Comparison of ENCODE assay signal across 10 cellular contexts in genomic region chr1:85091647-85092295, GRCh38. TPM values are rescaled to one million over a fixed set of nuclear protein-coding genes. Genes with fewer than 3 reads are reported as not detected.
DNase-seq lines count a peak whose midpoint lies in the region; ATAC-seq and TF ChIP-seq lines count a peak whose summit lies in the region.
"Had no signal": no experiment of that assay in that cellular context is flagged by ENCODE, and none has a peak within 500 bp of the region (broad histone marks: within the 10 kb centered on the region; RNA-seq: fewer than 3 reads in every experiment).

No MANE protein-coding gene starts in this region.

- H2BK15ac ChIP-seq in mesenchymal stem cell (ENCODE audit: low read depth, poor library complexity, severe bottlenecking): no peak overlapping the region

- no peaks in the 10 kb centered on the region for H3K79me1 ChIP-seq in mesenchymal stem cell (replicated peaks; ENCODE audit: low read length, poor library complexity, severe bottlenecking)

- H2BK12ac ChIP-seq in mesenchymal stem cell (ENCODE audit: low read length in 2 of 2): no peak overlapping the region

- H3K36me3 ChIP-seq in mesenchymal stem cell (ENCODE audit: control insufficient read depth in 1 of 2, insufficient read depth in 2 of 2, low read depth in 1 of 2, low read length in 2 of 2): peaks cover 0 to 25% of the 10 kb centered on the region in 2 experiments
- no peaks in the 10 kb centered on the region for H3K36me3 ChIP-seq in prostate gland
- no peaks in the 10 kb centered on the region for H3K36me3 ChIP-seq in SK-N-SH (replicated peaks in 1 of 2; ENCODE audit: control insufficient read depth in 1 of 2, insufficient read depth in 2 of 2, low read length in 1 of 2)

- no peaks in the 10 kb centered on the region for H3F3A ChIP-seq in SK-N-SH (replicated peaks; ENCODE audit: insufficient read depth)

- H3K9me2 ChIP-seq in SK-N-SH: no peaks in the 10 kb centered on the region

- H3K4me3 ChIP-seq in mesenchymal stem cell (ENCODE audit: insufficient read depth in 1 of 2, low read depth in 1 of 2, low read length in 2 of 2) (peak overlapping the region in 1 of 2 experiments; percentile 59), prostate gland (no peak overlapping the region), SK-N-SH (ENCODE audit: low read depth in 2 of 2, low read length in 1 of 2) (no peak overlapping the region)

- H3K79me2 ChIP-seq in SK-N-SH (ENCODE audit: insufficient read depth): no peaks in the 10 kb centered on the region

- H3K14ac ChIP-seq in mesenchymal stem cell (ENCODE audit: low read length in 2 of 2): no peak overlapping the region

- no peaks in the 10 kb centered on the region for H4K20me1 ChIP-seq in SK-N-SH (ENCODE audit: insufficient read depth)

- H3K23ac ChIP-seq in mesenchymal stem cell (ENCODE audit: low read length in 2 of 2): no peak overlapping the region

- no peak overlapping the region for H3K18ac ChIP-seq in mesenchymal stem cell (ENCODE audit: low read depth in 1 of 2, low read length in 2 of 2)

- intact Hi-C loops in prostate gland (cut with DNase I): no loop called here

- H3K27ac ChIP-seq in mesenchymal stem cell (ENCODE audit: low read length, poor library complexity, severe bottlenecking) (no peak overlapping the region), prostate gland (no peak overlapping the region), SK-N-SH (ENCODE audit: low read depth in 2 of 2, low read length in 1 of 2) (no peak overlapping the region)

- no peak overlapping the region for H4K8ac ChIP-seq in mesenchymal stem cell (ENCODE audit: low read length)

- H2AK5ac ChIP-seq in mesenchymal stem cell (ENCODE audit: low read length, severe bottlenecking): no peak overlapping the region

- H3K27me3 ChIP-seq in mesenchymal stem cell (ENCODE audit: control insufficient read depth in 1 of 2, insufficient read depth in 1 of 2, low read length in 2 of 2) (no peaks in the 10 kb centered on the region), prostate gland (replicated peaks; ENCODE audit: insufficient read depth) (no peaks in the 10 kb centered on the region), SK-N-SH (ENCODE audit: insufficient read depth) (peaks cover 5% of the 10 kb centered on the region; the same call in 1 of the 2 replicates)

- TF ChIP-seq CTCF in prostate gland (IDR thresholded peaks at IDR 0.05) (no peak), SK-N-SH (IDR thresholded peaks at IDR 0.05) (no peak)

- CTCF ChIA-PET in SK-N-SH (lab: Yijun Ruan, JAX): no interaction called here

- H3K9me3 ChIP-seq in mesenchymal stem cell (ENCODE audit: control insufficient read depth, low read length) (no peaks in the 10 kb centered on the region), prostate gland (no peaks in the 10 kb centered on the region), SK-N-SH (no peaks in the 10 kb centered on the region; the same call in 1 of the 2 replicates)

- no peak for TF ChIP-seq EP300 in SK-N-SH (IDR thresholded peaks at IDR 0.05; ENCODE audit: borderline replicate concordance in 1 of 2, low read depth in 1 of 2, low read length in 1 of 2)

- H3K4me1 ChIP-seq in mesenchymal stem cell (ENCODE audit: control insufficient read depth, insufficient read depth, low read depth, low read length) (no peaks in the 10 kb centered on the region), prostate gland (replicated peaks) (no peaks in the 10 kb centered on the region), SK-N-SH (ENCODE audit: control insufficient read depth in 1 of 2, insufficient read depth in 2 of 2, low read depth in 1 of 2, low read length in 1 of 2) (no peaks in the 10 kb centered on the region)

- ATAC-seq in HG02759 (IDR thresholded peaks at IDR 0.05; ENCODE audit: unreplicated experiment): peak; percentile 65
- ATAC-seq: Panc1 had no signal

- no peak for TF ChIP-seq RAD21 in SK-N-SH (IDR thresholded peaks at IDR 0.05; ENCODE audit: low read length)

- no peak overlapping the region for H2BK5ac ChIP-seq in mesenchymal stem cell (ENCODE audit: low read depth, low read length, poor library complexity, severe bottlenecking)

- H4K91ac ChIP-seq in mesenchymal stem cell (ENCODE audit: low read length): no peak overlapping the region

- no peak overlapping the region for H3K4me2 ChIP-seq in mesenchymal stem cell (ENCODE audit: low read length, poor library complexity, severe bottlenecking)
- H3K4me2 ChIP-seq in SK-N-SH: no peak overlapping the region

- 88% methylated on average over 11 of the region's 11 CpGs for WGBS in mesenchymal stem cell
- WGBS in prostate gland: 59% methylated on average over 11 of the region's 11 CpGs
- 8% methylated on average over 11 of the region's 11 CpGs for WGBS in SK-N-SH (ENCODE audit: low lambda C conversion rate)

- H2AFZ ChIP-seq in mesenchymal stem cell (ENCODE audit: low read depth, low read length): no peak overlapping the region
- H2AFZ ChIP-seq in SK-N-SH (ENCODE audit: low read depth): no peak overlapping the region; the same call in 1 of the 2 replicates

- no peak overlapping the region for H3K4ac ChIP-seq in mesenchymal stem cell (ENCODE audit: low read depth in 1 of 2, low read length in 2 of 2)

- no peak overlapping the region for H2BK120ac ChIP-seq in mesenchymal stem cell (ENCODE audit: low read depth, low read length)

- POLR2A ChIA-PET in SK-N-SH (lab: Yijun Ruan, JAX): no interaction called here

- DNase-seq in GF-D8 (lab: John Stamatoyannopoulos, UW): peak; percentile 56
- DNase-seq in activated CD4-positive, alpha-beta T cell treated with anti-CD3 and anti-CD28 coated beads, Interleukin-2, amount 50 U/mL, for 48 hours: peak; percentile 12 to 29
- DNase-seq in mesenchymal stem cell: no peak
- no peak for DNase-seq in prostate gland (ENCODE audit: low spot score)
- DNase-seq in DMS79 treated with DMSO at 0.1 percent for 48 hours (lab: John Stamatoyannopoulos, UW): no peak
- DNase-seq in pons (ENCODE audit: low spot score): no peak
- DNase-seq in SK-N-SH: no peak
- DNase-seq: activated effector memory CD4-positive, alpha-beta T cell treated with Interleukin-2 at 50 U/mL for 16 hours had no signal

- TF ChIP-seq POLR2A in prostate gland (IDR thresholded peaks at IDR 0.05): no peak

- H3K9ac ChIP-seq in mesenchymal stem cell (ENCODE audit: low read length) (peak overlapping the region; percentile 65), SK-N-SH (no peak overlapping the region)

TF ChIP-seq in SK-N-SH, 30 proteins besides CTCF, POLR2A, EP300 and RAD21:
- TF ChIP-seq ZBTB33 (IDR thresholded peaks at IDR 0.05; ENCODE audit: borderline replicate concordance, low read depth) (no peak), FOSL2 (IDR thresholded peaks at IDR 0.05; ENCODE audit: borderline replicate concordance, low read depth) (no peak), NRF1 (IDR thresholded peaks at IDR 0.05; ENCODE audit: low read depth, low read length) (no peak), SIN3A (IDR thresholded peaks at IDR 0.05; ENCODE audit: borderline replicate concordance, low read depth, low read length) (no peak), TEAD4 (IDR thresholded peaks at IDR 0.05; ENCODE audit: borderline replicate concordance, insufficient read depth) (no peak), IRF3 (IDR thresholded peaks at IDR 0.05; ENCODE audit: low read depth, low read length) (no peak), MAX (IDR thresholded peaks at IDR 0.05; ENCODE audit: low read depth) (no peak), SMC3 (IDR thresholded peaks at IDR 0.05; ENCODE audit: low read depth, low read length) (no peak), RCOR1 (IDR thresholded peaks at IDR 0.05; ENCODE audit: low read length) (no peak), EZH2phosphoT487 (IDR thresholded peaks at IDR 0.05; ENCODE audit: borderline replicate concordance, low read depth) (no peak), TAF1 (IDR thresholded peaks at IDR 0.05; ENCODE audit: borderline replicate concordance, low read depth, low read length) (no peak), TCF12 (IDR thresholded peaks at IDR 0.05) (no peak)
TF ChIP-seq in SK-N-SH: peak in this region for 0.

RNA-seq across cellular contexts. Expression of gene MCOLN3, which starts 43.5 kb away (rescaled TPM):
- 0.30 TPM for polyA plus RNA-seq in mesenchymal stem cell (2013, experiment 1 of 2)
- 0.27 TPM for polyA plus RNA-seq in mesenchymal stem cell (2013, experiment 2 of 2)
- total RNA-seq in prostate gland: 1 to 10 TPM in 1 of 2 donors, under 1 TPM in 1; 0.23 to 1.6 TPM
- polyA plus RNA-seq in SK-N-SH (2012; rRNA removed): not detected in 2 replicates
- polyA plus RNA-seq in SK-N-SH (2012; cell fraction: cytosol; rRNA removed): not detected in 2 replicates
- not detected in 2 replicates for polyA plus RNA-seq in SK-N-SH (2012; cell fraction: nucleus; rRNA removed)

Comparison
In these comparisons a context has a peak if more than half of its experiments do, and no peak if none do; other contexts are left out.
1. DNase-seq: peak in GF-D8 (single experiment) and activated CD4-positive, alpha-beta T cell treated with anti-CD3 and anti-CD28 coated beads, Interleukin-2, amount 50 U/mL, for 48 hours (2 of 2); none in mesenchymal stem cell (single experiment), prostate gland (single experiment), DMS79 treated with DMSO at 0.1 percent for 48 hours (single experiment), pons (single experiment) and SK-N-SH (single experiment).